ENCODE assay signal across 25 cellular contexts in the genomic region with DNA sequence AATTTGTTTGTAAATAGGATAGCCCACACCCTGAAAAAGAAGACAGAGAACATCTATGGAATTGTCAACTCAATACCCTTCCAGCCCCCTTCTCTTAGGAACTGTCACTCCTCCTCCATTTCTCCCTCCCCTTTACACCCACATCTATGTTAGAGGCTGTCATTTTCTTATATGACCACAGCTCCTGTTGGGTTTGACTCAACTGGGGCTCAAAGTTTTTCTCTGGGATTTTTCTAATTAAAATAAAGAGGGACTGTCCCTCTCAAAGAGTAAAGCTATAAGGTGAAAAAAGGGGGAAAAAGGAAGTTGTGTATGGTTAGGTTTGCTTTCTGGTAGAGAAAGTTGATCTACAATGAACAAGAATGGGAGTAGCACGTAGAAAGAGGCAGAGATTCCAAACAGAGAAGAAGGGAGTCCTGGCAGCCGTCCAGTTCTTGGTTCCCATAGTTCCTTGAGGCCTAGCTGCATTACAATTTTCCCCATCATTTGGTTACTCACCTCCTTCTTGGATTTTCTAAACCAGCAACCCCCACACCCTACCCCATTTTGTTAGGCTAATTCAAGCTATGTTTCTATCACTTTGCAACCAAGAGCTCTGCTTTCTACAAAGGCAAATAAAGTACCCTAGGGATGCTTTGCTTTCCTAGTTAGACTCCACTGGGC. TPM values are rescaled to one million over a fixed set of nuclear protein-coding genes. Genes with fewer than 3 reads are reported as not detected.
DNase-seq lines count a peak whose midpoint lies in the region; ATAC-seq, FAIRE-seq and TF ChIP-seq lines count a peak whose summit lies in the region.
"Had no signal": no experiment of that assay in that cellular context is flagged by ENCODE, and none has a peak within 500 bp of the region (broad histone marks: within the 10 kb centered on the region; RNA-seq: fewer than 3 reads in every experiment).

No MANE protein-coding gene starts in this region.

- peak; percentile 7 for FAIRE-seq in GM12878 (lab: Jason Lieb, UNC)

- no TSS peak for BruUV-seq in GM12878 (replicated peaks; lab: Mats Ljungman, UMichigan)

- no peaks in the 10 kb centered on the region for H3K36me3 Mint-ChIP-seq in activated T-cell treated with anti-CD3 and anti-CD28 coated beads, Interleukin-2, amount 50 U/mL, for 72 hours (ENCODE audit: insufficient read depth in 2 of 2)
- H3K36me3 Mint-ChIP-seq in activated T-cell treated with anti-CD3 and anti-CD28 coated beads, Interleukin-2, amount 50 U/mL, for 4 hours (ENCODE audit: insufficient read depth), result no peaks in the 10 kb centered on the region
- H3K36me3 Mint-ChIP-seq in stimulated activated memory B cell treated with anti-CD40 and anti-IgM and Interleukin-4, amounts not matched to agents 10 μg/mL and 1 μg/mL and 100 μg/mL, for 72 hours, result peaks cover 8% of the 10 kb centered on the region
- H3K36me3 Mint-ChIP-seq: activated naive CD4-positive, alpha-beta T cell treated with anti-CD3 and anti-CD28 coated beads, Interleukin-2, amount 10 ng/mL, durations not matched to agents 7 days and 5 days; naive B cell had no signal

- no peak for TF ChIP-seq EP300 in GM12878 (IDR thresholded peaks at IDR 0.05; ENCODE audit: borderline replicate concordance in 1 of 2, control insufficient read depth in 1 of 2, low read depth in 2 of 2, low read length in 2 of 2)

- peak; percentile 23 to 25 for ATAC-seq in activated T-cell treated with anti-CD3 and anti-CD28 coated beads, Interleukin-2, amount 50 U/mL, for 72 hours (replicated peaks in 1 of 2)
- no peak for ATAC-seq in activated T-cell treated with anti-CD3 and anti-CD28 coated beads, Interleukin-2, amount 50 U/mL, for 4 hours
- ATAC-seq in HG02610 (IDR thresholded peaks at IDR 0.05; ENCODE audit: unreplicated experiment) (peak; percentile 66), GM12878 (peak; percentile 41; the same call in 2 of the 3 replicates), HG02763 (IDR thresholded peaks at IDR 0.05; ENCODE audit: unreplicated experiment) (no peak), HG03095 (IDR thresholded peaks at IDR 0.05; ENCODE audit: unreplicated experiment) (no peak)
- ATAC-seq in stimulated activated memory B cell treated with anti-CD40 and anti-IgM and Interleukin-4, amounts not matched to agents 10 μg/mL and 1 μg/mL and 100 μg/mL, for 72 hours, result peak; percentile 51
- ATAC-seq: upper lobe of right lung had no signal

- no peak overlapping the region for H3K27ac Mint-ChIP-seq in activated T-cell treated with anti-CD3 and anti-CD28 coated beads, Interleukin-2, amount 50 U/mL, for 72 hours
- H3K27ac Mint-ChIP-seq in stimulated activated memory B cell treated with anti-CD40 and anti-IgM and Interleukin-4, amounts not matched to agents 10 μg/mL and 1 μg/mL and 100 μg/mL, for 72 hours, result peak overlapping the region; percentile 18
- H3K27ac Mint-ChIP-seq: activated naive CD4-positive, alpha-beta T cell treated with anti-CD3 and anti-CD28 coated beads, Interleukin-2, amount 10 ng/mL, durations not matched to agents 7 days and 5 days; activated T-cell treated with anti-CD3 and anti-CD28 coated beads, Interleukin-2, amount 50 U/mL, for 24 hours; B cell; naive B cell; progenitor cell of endocrine pancreas had no signal

- CTCF ChIA-PET in GM12878 (lab: Yijun Ruan, JAX), result interaction anchor here (0.7 to 2.5 kb wide), 7 partner anchors 8 to 106 kb away, joined by 3 to 8 read pairs (median 5); no protein-coding TSS in a partner anchor

- POLR2A ChIA-PET in GM12878 (lab: Charles Lee), result interaction anchor here (1.0 to 3.1 kb wide), 7 partner anchors 8 to 21 kb away, joined by 3 to 19 read pairs (median 5); no protein-coding TSS in a partner anchor

- no peak for TF ChIP-seq POLR2A in GM12878 (IDR thresholded peaks at IDR 0.05; ENCODE audit: low read depth, low read length)

- no peak for DNase-seq in activated T-cell treated with anti-CD3 and anti-CD28 coated beads, Interleukin-2, amount 50 U/mL, for 72 hours
- no peak for DNase-seq in activated T-cell treated with anti-CD3 and anti-CD28 coated beads, Interleukin-2, amount 50 U/mL, for 4 hours
- no peak for DNase-seq in GM12878 (ENCODE audit: low read depth, low spot score)
- DNase-seq in NCI-H2196 treated with DMSO at 0.1 percent for 48 hours (lab: John Stamatoyannopoulos, UW; ENCODE audit: unreplicated experiment), result no peak
- DNase-seq: activated naive CD4-positive, alpha-beta T cell treated with anti-CD3 and anti-CD28 coated beads, Interleukin-2, amount 10 ng/mL, durations not matched to agents 7 days and 5 days; activated T-cell treated with anti-CD3 and anti-CD28 coated beads, Interleukin-2, amount 50 U/mL, for 24 hours; cerebellar nuclear complex; dorsolateral prefrontal cortex; GOT3; MM.1S; naive B cell; NCI-H1417 treated with DMSO at 0.1 percent for 48 hours; NCI-H2081; NCI-H446; NCI-H774; upper lobe of right lung had no signal

- H3K4me1 Mint-ChIP-seq in activated T-cell treated with anti-CD3 and anti-CD28 coated beads, Interleukin-2, amount 50 U/mL, for 72 hours (ENCODE audit: low read depth), result peaks cover 17% of the 10 kb centered on the region
- H3K4me1 Mint-ChIP-seq in activated T-cell treated with anti-CD3 and anti-CD28 coated beads, Interleukin-2, amount 50 U/mL, for 4 hours (ENCODE audit: low read depth), result no peaks in the 10 kb centered on the region
- peaks cover 8% of the 10 kb centered on the region for H3K4me1 Mint-ChIP-seq in stimulated activated memory B cell treated with anti-CD40 and anti-IgM and Interleukin-4, amounts not matched to agents 10 μg/mL and 1 μg/mL and 100 μg/mL, for 72 hours
- H3K4me1 Mint-ChIP-seq: activated naive CD4-positive, alpha-beta T cell treated with anti-CD3 and anti-CD28 coated beads, Interleukin-2, amount 10 ng/mL, durations not matched to agents 7 days and 5 days; B cell; naive B cell had no signal

- TF ChIP-seq CTCF in GM12878 (IDR thresholded peaks at IDR 0.05 in 2 of 3, conservative IDR thresholded peaks at IDR 0.05 in 1 of 3; ENCODE audit: control insufficient read depth in 2 of 3, extremely low read depth in 1 of 3, insufficient read depth in 1 of 3, low read depth in 3 of 3, low read length in 3 of 3), result no peak

- H3K4me3 ChIP-seq in GM12878, result no peak overlapping the region
- H3K4me3 ChIP-seq: dorsolateral prefrontal cortex, SJCRH30, upper lobe of right lung had no signal

- no peaks in the 10 kb centered on the region for H3K9me3 ChIP-seq in GM12878 (replicated peaks; ENCODE audit: control insufficient read depth, insufficient read depth, low read length)
- H3K9me3 ChIP-seq: neutrophil, SJCRH30, upper lobe of right lung had no signal

- H3K4me1 ChIP-seq in GM12878 (ENCODE audit: control insufficient read depth, insufficient read depth, low read length), result peaks cover 6% of the 10 kb centered on the region; the same call in 1 of the 2 replicates
- H3K4me1 ChIP-seq: SJCRH30, upper lobe of right lung had no signal

- SMC1A ChIA-PET in GM12878 (lab: Charles Lee; ENCODE audit: uncharacterized antibody, unreplicated experiment), result interaction anchor here (0.7 to 5.6 kb wide), 14 partner anchors 8 to 106 kb away, joined by 3 to 71 read pairs (median 6); partner anchors contain the start of gene STK38L

- RAD21 ChIA-PET in GM12878 (lab: Charles Lee; ENCODE audit: unreplicated experiment), result interaction anchor here (0.5 to 2.5 kb wide), 10 partner anchors 8 to 106 kb away, joined by 3 to 28 read pairs (median 6); no protein-coding TSS in a partner anchor

- in situ Hi-C loops in GM12878 (cut with MboI), result no loop called here

- no peak for TF ChIP-seq RAD21 in GM12878 (IDR thresholded peaks at IDR 0.05; ENCODE audit: insufficient read depth, low read depth, low read length)

- no peaks in the 10 kb centered on the region for H3K27me3 ChIP-seq in GM12878 (replicated peaks in 1 of 2; ENCODE audit: control insufficient read depth in 2 of 2, insufficient read depth in 2 of 2, low read length in 1 of 2)
- H3K27me3 ChIP-seq: dorsolateral prefrontal cortex, neutrophil, SJCRH30, upper lobe of right lung had no signal

- WGBS in GM12878 (ENCODE audit: insufficient coverage, insufficient replicate concordance, low lambda C conversion rate, missing lambda C conversion rate), result 6% methylated on average over 2 of the region's 2 CpGs

- peaks cover 0 to 1% of the 10 kb centered on the region in 2 donors for H3K9me3 Mint-ChIP-seq in activated T-cell treated with anti-CD3 and anti-CD28 coated beads, Interleukin-2, amount 50 U/mL, for 72 hours
- H3K9me3 Mint-ChIP-seq in activated T-cell treated with anti-CD3 and anti-CD28 coated beads, Interleukin-2, amount 50 U/mL, for 4 hours, result no peaks in the 10 kb centered on the region
- H3K9me3 Mint-ChIP-seq in stimulated activated memory B cell treated with anti-CD40 and anti-IgM and Interleukin-4, amounts not matched to agents 10 μg/mL and 1 μg/mL and 100 μg/mL, for 72 hours, result no peaks in the 10 kb centered on the region
- H3K9me3 Mint-ChIP-seq: activated naive CD4-positive, alpha-beta T cell treated with anti-CD3 and anti-CD28 coated beads, Interleukin-2, amount 10 ng/mL, durations not matched to agents 7 days and 5 days; activated T-cell treated with anti-CD3 and anti-CD28 coated beads, Interleukin-2, amount 50 U/mL, for 24 hours; naive B cell had no signal

- peak overlapping the region; percentile 13; the same call in 1 of the 2 replicates for H2AFZ ChIP-seq in GM12878 (ENCODE audit: control insufficient read depth, low read depth, low read length)

- H3K27ac ChIP-seq in GM12878 (ENCODE audit: control insufficient read depth, insufficient read depth), result no peak overlapping the region
- H3K27ac ChIP-seq: dorsolateral prefrontal cortex, KMS-11, neutrophil, SJCRH30, upper lobe of right lung had no signal

- no peaks in the 10 kb centered on the region for H4K20me1 ChIP-seq in GM12878 (ENCODE audit: control insufficient read depth, insufficient read depth)

- H3K36me3 ChIP-seq in GM12878 (ENCODE audit: control insufficient read depth in 2 of 2, insufficient read depth in 2 of 2, low read length in 1 of 2), result no peaks in the 10 kb centered on the region
- H3K36me3 ChIP-seq: neutrophil, SJCRH30, upper lobe of right lung had no signal

- intact Hi-C loops in GM12878 (cut with micrococcal nuclease; ENCODE audit: unreplicated experiment), result no loop called here

- no peaks in the 10 kb centered on the region for H3K79me2 ChIP-seq in GM12878 (ENCODE audit: control insufficient read depth, insufficient read depth, low read length)

- no peak overlapping the region for H3K9ac ChIP-seq in GM12878 (ENCODE audit: control insufficient read depth, insufficient read depth, low read length)
- H3K9ac ChIP-seq: KMS-11 had no signal

- H3K4me2 ChIP-seq in GM12878 (ENCODE audit: control insufficient read depth, insufficient read depth), result no peak overlapping the region
- H3K4me2 ChIP-seq: KMS-11 had no signal

- H3K27me3 Mint-ChIP-seq in activated T-cell treated with anti-CD3 and anti-CD28 coated beads, Interleukin-2, amount 50 U/mL, for 72 hours (ENCODE audit: low read depth), result no peaks in the 10 kb centered on the region
- H3K27me3 Mint-ChIP-seq in activated T-cell treated with anti-CD3 and anti-CD28 coated beads, Interleukin-2, amount 50 U/mL, for 4 hours (ENCODE audit: low read depth), result no peaks in the 10 kb centered on the region
- H3K27me3 Mint-ChIP-seq in stimulated activated memory B cell treated with anti-CD40 and anti-IgM and Interleukin-4, amounts not matched to agents 10 μg/mL and 1 μg/mL and 100 μg/mL, for 72 hours, result no peaks in the 10 kb centered on the region
- H3K27me3 Mint-ChIP-seq: activated T-cell treated with anti-CD3 and anti-CD28 coated beads, Interleukin-2, amount 50 U/mL, for 24 hours; B cell; naive B cell; progenitor cell of endocrine pancreas had no signal

- H3K4me3 Mint-ChIP-seq in activated T-cell treated with anti-CD3 and anti-CD28 coated beads, Interleukin-2, amount 50 U/mL, for 72 hours, result no peak overlapping the region
- H3K4me3 Mint-ChIP-seq in activated T-cell treated with anti-CD3 and anti-CD28 coated beads, Interleukin-2, amount 50 U/mL, for 4 hours, result no peak overlapping the region
- no peak overlapping the region for H3K4me3 Mint-ChIP-seq in stimulated activated memory B cell treated with anti-CD40 and anti-IgM and Interleukin-4, amounts not matched to agents 10 μg/mL and 1 μg/mL and 100 μg/mL, for 72 hours
- H3K4me3 Mint-ChIP-seq: activated naive CD4-positive, alpha-beta T cell treated with anti-CD3 and anti-CD28 coated beads, Interleukin-2, amount 10 ng/mL, durations not matched to agents 7 days and 5 days; activated T-cell treated with anti-CD3 and anti-CD28 coated beads, Interleukin-2, amount 50 U/mL, for 24 hours; B cell; naive B cell had no signal

RNA-seq across cellular contexts. Expression of gene STK38L, which starts 44.3 kb away (rescaled TPM):
- total RNA-seq in activated T-cell treated with anti-CD3 and anti-CD28 coated beads, Interleukin-2, amount 50 U/mL, for 72 hours, result 10 to 100 TPM; 24.8 to 30.6 TPM
- total RNA-seq in activated T-cell treated with anti-CD3 and anti-CD28 coated beads, Interleukin-2, amount 50 U/mL, for 4 hours, result 10 to 100 TPM; 20.0 to 22.4 (median 22.3) TPM
- 283 and 300 TPM in 2 replicates for total RNA-seq in GM12878 (2013; cell fraction: nucleolus; rRNA removed)
- total RNA-seq in GM12878 (2014; rRNA removed) (92.7 and 120 TPM in 2 replicates), GM12878 (2014; rRNA removed; fragmentation: Illumina TruSeq; extraction: Trizol) (130 and 131 TPM in 2 replicates), GM12878 (2021) (110 and 131 TPM in 2 replicates)
- 19.4 TPM for polyA plus RNA-seq in GM12878 (2011; ENCODE audit: low read depth)
- polyA plus RNA-seq in GM12878 (2011; rRNA removed) (121 and 218 TPM in 2 replicates), GM12878 (2014; fragmentation: Illumina TruSeq; extraction: Trizol) (134 and 173 TPM in 2 replicates), GM12878 (2014; fragmentation: Nextera tagmentation; extraction: Ambion mirVana) (10 to 100 TPM; 43.0 to 50.2 TPM), GM12878 (2014; rRNA removed) (76.8 and 90.8 TPM in 2 replicates), GM12878 (2016; fragmentation: Nextera tagmentation; extraction: Ambion mirVana) (100 to 1,000 TPM; 144 to 154 TPM)
- polyA plus RNA-seq in GM12878 (2011; cell fraction: cytosol; rRNA removed), result 24.3 and 29.2 TPM in 2 replicates
- polyA plus RNA-seq in GM12878 (2011; cell fraction: nucleus; rRNA removed), result 70.9 and 75.1 TPM in 2 replicates
- polyA plus RNA-seq in GM12878 (2012), result 40.8 and 44.4 TPM in 2 replicates
- 41.8 and 75.6 TPM in 2 replicates for polyA minus RNA-seq in GM12878 (2011; rRNA and poly(A)+ RNA removed)
- polyA minus RNA-seq in GM12878 (2011; cell fraction: cytosol; rRNA and poly(A)+ RNA removed), result 35.9 and 43.5 TPM in 2 replicates
- polyA minus RNA-seq in GM12878 (2011; cell fraction: nucleus; rRNA and poly(A)+ RNA removed), result 36.5 and 60.8 TPM in 2 replicates

Comparison
In these comparisons a context has a peak if more than half of its experiments do, and no peak if none do; other contexts are left out.
1. ATAC-seq: peak in activated T-cell treated with anti-CD3 and anti-CD28 coated beads, Interleukin-2, amount 50 U/mL, for 72 hours (2 of 2), HG02610 (single experiment), GM12878 (single experiment) and stimulated activated memory B cell treated with anti-CD40 and anti-IgM and Interleukin-4, amounts not matched to agents 10 μg/mL and 1 μg/mL and 100 μg/mL, for 72 hours (single experiment); none in activated T-cell treated with anti-CD3 and anti-CD28 coated beads, Interleukin-2, amount 50 U/mL, for 4 hours (0 of 2), HG02763 (single experiment) and HG03095 (single experiment).